1 cellular context compared by ENCODE assay signal in the genomic region with DNA sequence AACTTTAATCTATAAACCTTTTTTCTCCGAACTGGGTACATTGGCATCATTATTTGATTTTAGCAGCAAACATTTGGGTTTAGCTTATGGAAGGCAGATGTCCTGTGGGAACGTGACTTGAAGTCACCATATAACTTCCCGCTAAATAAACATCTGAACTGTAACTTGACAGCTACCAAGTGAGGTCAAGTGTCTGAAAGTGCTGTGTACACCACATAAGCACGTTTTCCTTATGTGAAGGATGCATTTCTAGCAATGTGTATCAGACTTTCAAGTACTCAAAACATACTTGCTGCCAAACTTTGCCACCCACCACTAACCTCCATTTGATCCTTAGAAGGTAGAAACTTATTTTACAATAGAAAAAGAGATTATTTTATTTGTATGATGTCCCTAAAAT.
TF ChIP-seq lines count a peak whose summit lies in the region.

No MANE protein-coding gene starts in this region.

TF ChIP-seq in HEK293, 187 proteins besides CTCF, POLR2A, EP300 and RAD21 (continued from another document and continues in another):
- TF ChIP-seq HOXC10 (CRISPR knock-in tag; IDR thresholded peaks at IDR 0.05) = no peak
- no peak for TF ChIP-seq HOXD13 (CRISPR knock-in tag; IDR thresholded peaks at IDR 0.05; ENCODE audit: borderline replicate concordance)
- 0 out of 2 replicates have a peak, but pooled peaks have one; percentile 33 for TF ChIP-seq SP7 (tag by site-specific recombination; IDR thresholded peaks at IDR 0.05)
- TF ChIP-seq, protein P1, sequence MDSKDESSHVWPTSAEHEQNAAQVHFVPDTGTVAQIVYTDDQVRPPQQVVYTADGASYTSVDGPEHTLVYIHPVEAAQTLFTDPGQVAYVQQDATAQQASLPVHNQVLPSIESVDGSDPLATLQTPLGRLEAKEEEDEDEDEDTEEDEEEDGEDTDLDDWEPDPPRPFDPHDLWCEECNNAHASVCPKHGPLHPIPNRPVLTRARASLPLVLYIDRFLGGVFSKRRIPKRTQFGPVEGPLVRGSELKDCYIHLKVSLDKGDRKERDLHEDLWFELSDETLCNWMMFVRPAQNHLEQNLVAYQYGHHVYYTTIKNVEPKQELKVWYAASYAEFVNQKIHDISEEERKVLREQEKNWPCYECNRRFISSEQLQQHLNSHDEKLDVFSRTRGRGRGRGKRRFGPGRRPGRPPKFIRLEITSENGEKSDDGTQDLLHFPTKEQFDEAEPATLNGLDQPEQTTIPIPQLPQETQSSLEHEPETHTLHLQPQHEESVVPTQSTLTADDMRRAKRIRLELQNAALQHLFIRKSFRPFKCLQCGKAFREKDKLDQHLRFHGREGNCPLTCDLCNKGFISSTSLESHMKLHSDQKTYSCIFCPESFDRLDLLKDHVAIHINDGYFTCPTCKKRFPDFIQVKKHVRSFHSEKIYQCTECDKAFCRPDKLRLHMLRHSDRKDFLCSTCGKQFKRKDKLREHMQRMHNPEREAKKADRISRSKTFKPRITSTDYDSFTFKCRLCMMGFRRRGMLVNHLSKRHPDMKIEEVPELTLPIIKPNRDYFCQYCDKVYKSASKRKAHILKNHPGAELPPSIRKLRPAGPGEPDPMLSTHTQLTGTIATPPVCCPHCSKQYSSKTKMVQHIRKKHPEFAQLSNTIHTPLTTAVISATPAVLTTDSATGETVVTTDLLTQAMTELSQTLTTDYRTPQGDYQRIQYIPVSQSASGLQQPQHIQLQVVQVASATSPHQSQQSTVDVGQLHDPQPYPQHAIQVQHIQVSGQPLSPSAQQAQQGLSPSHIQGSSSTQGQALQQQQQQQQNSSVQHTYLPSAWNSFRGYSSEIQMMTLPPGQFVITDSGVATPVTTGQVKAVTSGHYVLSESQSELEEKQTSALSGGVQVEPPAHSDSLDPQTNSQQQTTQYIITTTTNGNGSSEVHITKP (tag by site-specific recombination; IDR thresholded peaks at IDR 0.05) = 0 out of 2 replicates have a peak, but pooled peaks have one; percentile 17
- TF ChIP-seq ZNF19 (tag by site-specific recombination; IDR thresholded peaks at IDR 0.05; ENCODE audit: low read depth) = no peak
- no peak for TF ChIP-seq ZNF350 (tag by site-specific recombination; IDR thresholded peaks at IDR 0.05)
- TF ChIP-seq, protein P2, sequence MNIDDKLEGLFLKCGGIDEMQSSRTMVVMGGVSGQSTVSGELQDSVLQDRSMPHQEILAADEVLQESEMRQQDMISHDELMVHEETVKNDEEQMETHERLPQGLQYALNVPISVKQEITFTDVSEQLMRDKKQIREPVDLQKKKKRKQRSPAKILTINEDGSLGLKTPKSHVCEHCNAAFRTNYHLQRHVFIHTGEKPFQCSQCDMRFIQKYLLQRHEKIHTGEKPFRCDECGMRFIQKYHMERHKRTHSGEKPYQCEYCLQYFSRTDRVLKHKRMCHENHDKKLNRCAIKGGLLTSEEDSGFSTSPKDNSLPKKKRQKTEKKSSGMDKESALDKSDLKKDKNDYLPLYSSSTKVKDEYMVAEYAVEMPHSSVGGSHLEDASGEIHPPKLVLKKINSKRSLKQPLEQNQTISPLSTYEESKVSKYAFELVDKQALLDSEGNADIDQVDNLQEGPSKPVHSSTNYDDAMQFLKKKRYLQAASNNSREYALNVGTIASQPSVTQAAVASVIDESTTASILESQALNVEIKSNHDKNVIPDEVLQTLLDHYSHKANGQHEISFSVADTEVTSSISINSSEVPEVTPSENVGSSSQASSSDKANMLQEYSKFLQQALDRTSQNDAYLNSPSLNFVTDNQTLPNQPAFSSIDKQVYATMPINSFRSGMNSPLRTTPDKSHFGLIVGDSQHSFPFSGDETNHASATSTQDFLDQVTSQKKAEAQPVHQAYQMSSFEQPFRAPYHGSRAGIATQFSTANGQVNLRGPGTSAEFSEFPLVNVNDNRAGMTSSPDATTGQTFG (tag by site-specific recombination; IDR thresholded peaks at IDR 0.05; ENCODE audit: borderline replicate concordance) = no peak
- TF ChIP-seq ZNF184 (tag by site-specific recombination; IDR thresholded peaks at IDR 0.05) = no peak
- TF ChIP-seq ZNF624 (tag by site-specific recombination; IDR thresholded peaks at IDR 0.05) = no peak
- no peak for TF ChIP-seq ZNF37A (tag by site-specific recombination; IDR thresholded peaks at IDR 0.05)
- TF ChIP-seq KLF1 (tag by site-specific recombination; IDR thresholded peaks at IDR 0.05) = no peak
- TF ChIP-seq MYNN (tag by site-specific recombination; IDR thresholded peaks at IDR 0.05; ENCODE audit: borderline replicate concordance) = no peak
- no peak for TF ChIP-seq ZNF16 (tag by site-specific recombination; IDR thresholded peaks at IDR 0.05; ENCODE audit: low read depth)
- TF ChIP-seq, protein P3, sequence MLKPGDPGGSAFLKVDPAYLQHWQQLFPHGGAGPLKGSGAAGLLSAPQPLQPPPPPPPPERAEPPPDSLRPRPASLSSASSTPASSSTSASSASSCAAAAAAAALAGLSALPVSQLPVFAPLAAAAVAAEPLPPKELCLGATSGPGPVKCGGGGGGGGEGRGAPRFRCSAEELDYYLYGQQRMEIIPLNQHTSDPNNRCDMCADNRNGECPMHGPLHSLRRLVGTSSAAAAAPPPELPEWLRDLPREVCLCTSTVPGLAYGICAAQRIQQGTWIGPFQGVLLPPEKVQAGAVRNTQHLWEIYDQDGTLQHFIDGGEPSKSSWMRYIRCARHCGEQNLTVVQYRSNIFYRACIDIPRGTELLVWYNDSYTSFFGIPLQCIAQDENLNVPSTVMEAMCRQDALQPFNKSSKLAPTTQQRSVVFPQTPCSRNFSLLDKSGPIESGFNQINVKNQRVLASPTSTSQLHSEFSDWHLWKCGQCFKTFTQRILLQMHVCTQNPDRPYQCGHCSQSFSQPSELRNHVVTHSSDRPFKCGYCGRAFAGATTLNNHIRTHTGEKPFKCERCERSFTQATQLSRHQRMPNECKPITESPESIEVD (tag by site-specific recombination; IDR thresholded peaks at IDR 0.05) = peak; percentile 97
- no peak for TF ChIP-seq ZNF132 (tag by site-specific recombination; IDR thresholded peaks at IDR 0.05; ENCODE audit: borderline replicate concordance)
- TF ChIP-seq, protein P4, sequence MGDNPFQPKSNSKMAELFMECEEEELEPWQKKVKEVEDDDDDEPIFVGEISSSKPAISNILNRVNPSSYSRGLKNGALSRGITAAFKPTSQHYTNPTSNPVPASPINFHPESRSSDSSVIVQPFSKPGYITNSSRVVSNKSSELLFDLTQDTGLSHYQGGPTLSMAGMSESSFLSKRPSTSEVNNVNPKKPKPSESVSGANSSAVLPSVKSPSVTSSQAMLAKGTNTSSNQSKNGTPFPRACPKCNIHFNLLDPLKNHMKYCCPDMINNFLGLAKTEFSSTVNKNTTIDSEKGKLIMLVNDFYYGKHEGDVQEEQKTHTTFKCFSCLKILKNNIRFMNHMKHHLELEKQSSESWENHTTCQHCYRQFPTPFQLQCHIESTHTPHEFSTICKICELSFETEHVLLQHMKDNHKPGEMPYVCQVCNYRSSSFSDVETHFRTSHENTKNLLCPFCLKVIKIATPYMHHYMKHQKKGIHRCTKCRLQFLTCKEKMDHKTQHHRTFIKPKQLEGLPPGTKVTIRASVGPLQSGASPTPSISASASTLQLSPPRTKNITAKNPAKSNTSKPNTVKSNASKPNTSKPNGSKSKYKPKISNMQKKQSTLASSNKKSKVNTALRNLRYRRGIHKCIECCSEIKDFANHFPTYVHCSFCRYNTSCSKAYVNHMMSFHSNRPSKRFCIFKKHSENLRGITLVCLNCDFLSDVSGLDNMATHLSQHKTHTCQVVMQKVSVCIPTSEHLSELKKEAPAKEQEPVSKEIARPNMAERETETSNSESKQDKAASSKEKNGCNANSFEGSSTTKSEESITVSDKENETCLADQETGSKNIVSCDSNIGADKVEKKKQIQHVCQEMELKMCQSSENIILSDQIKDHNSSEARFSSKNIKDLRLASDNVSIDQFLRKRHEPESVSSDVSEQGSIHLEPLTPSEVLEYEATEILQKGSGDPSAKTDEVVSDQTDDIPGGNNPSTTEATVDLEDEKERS (tag by site-specific recombination; IDR thresholded peaks at IDR 0.05) = no peak
- TF ChIP-seq, protein P5, sequence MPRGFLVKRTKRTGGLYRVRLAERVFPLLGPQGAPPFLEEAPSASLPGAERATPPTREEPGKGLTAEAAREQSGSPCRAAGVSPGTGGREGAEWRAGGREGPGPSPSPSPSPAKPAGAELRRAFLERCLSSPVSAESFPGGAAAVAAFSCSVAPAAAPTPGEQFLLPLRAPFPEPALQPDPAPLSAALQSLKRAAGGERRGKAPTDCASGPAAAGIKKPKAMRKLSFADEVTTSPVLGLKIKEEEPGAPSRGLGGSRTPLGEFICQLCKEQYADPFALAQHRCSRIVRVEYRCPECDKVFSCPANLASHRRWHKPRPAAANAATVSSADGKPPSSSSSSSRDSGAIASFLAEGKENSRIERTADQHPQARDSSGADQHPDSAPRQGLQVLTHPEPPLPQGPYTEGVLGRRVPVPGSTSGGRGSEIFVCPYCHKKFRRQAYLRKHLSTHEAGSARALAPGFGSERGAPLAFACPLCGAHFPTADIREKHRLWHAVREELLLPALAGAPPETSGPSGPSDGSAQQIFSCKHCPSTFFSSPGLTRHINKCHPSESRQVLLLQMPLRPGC (tag by site-specific recombination; IDR thresholded peaks at IDR 0.05) = no peak
- TF ChIP-seq, protein P6, sequence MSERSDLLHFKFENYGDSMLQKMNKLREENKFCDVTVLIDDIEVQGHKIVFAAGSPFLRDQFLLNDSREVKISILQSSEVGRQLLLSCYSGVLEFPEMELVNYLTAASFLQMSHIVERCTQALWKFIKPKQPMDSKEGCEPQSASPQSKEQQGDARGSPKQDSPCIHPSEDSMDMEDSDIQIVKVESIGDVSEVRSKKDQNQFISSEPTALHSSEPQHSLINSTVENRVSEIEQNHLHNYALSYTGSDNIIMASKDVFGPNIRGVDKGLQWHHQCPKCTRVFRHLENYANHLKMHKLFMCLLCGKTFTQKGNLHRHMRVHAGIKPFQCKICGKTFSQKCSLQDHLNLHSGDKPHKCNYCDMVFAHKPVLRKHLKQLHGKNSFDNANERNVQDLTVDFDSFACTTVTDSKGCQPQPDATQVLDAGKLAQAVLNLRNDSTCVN (tag by site-specific recombination; optimal IDR thresholded peaks at IDR 0.05) = no peak
- TF ChIP-seq ZNF366 (tag by site-specific recombination; conservative IDR thresholded peaks at IDR 0.05) = no peak
- no peak for TF ChIP-seq GLIS2 (tag by site-specific recombination; IDR thresholded peaks at IDR 0.05)
- TF ChIP-seq ZNF670 (tag by site-specific recombination; IDR thresholded peaks at IDR 0.05; ENCODE audit: low read depth) = no peak
- no peak for TF ChIP-seq SCRT2 (tag by site-specific recombination; IDR thresholded peaks at IDR 0.05)
- no peak for TF ChIP-seq ZBTB17 (tag by site-specific recombination; IDR thresholded peaks at IDR 0.05)
- TF ChIP-seq, protein P7, sequence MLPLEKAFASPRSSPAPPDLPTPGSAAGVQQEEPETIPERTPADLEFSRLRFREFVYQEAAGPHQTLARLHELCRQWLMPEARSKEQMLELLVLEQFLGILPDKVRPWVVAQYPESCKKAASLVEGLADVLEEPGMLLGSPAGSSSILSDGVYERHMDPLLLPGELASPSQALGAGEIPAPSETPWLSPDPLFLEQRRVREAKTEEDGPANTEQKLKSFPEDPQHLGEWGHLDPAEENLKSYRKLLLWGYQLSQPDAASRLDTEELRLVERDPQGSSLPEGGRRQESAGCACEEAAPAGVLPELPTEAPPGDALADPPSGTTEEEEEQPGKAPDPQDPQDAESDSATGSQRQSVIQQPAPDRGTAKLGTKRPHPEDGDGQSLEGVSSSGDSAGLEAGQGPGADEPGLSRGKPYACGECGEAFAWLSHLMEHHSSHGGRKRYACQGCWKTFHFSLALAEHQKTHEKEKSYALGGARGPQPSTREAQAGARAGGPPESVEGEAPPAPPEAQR (tag by site-specific recombination; IDR thresholded peaks at IDR 0.05) = no peak
- TF ChIP-seq GLI4 (tag by site-specific recombination; IDR thresholded peaks at IDR 0.05) = no peak
- peak; percentile 63; the same call in 1 of the 2 replicates for TF ChIP-seq ZNF10 (tag by site-specific recombination; IDR thresholded peaks at IDR 0.05)
- no peak for TF ChIP-seq ZNF211 (tag by site-specific recombination; IDR thresholded peaks at IDR 0.05; ENCODE audit: low read depth)
- no peak for TF ChIP-seq ZNF791 (tag by site-specific recombination; IDR thresholded peaks at IDR 0.05)
- TF ChIP-seq ZXDB (tag by site-specific recombination; IDR thresholded peaks at IDR 0.05) = peak; percentile 58; the same call in 1 of the 2 replicates
- no peak for TF ChIP-seq ZNF239 (tag by site-specific recombination; IDR thresholded peaks at IDR 0.05)
- TF ChIP-seq, protein P8, sequence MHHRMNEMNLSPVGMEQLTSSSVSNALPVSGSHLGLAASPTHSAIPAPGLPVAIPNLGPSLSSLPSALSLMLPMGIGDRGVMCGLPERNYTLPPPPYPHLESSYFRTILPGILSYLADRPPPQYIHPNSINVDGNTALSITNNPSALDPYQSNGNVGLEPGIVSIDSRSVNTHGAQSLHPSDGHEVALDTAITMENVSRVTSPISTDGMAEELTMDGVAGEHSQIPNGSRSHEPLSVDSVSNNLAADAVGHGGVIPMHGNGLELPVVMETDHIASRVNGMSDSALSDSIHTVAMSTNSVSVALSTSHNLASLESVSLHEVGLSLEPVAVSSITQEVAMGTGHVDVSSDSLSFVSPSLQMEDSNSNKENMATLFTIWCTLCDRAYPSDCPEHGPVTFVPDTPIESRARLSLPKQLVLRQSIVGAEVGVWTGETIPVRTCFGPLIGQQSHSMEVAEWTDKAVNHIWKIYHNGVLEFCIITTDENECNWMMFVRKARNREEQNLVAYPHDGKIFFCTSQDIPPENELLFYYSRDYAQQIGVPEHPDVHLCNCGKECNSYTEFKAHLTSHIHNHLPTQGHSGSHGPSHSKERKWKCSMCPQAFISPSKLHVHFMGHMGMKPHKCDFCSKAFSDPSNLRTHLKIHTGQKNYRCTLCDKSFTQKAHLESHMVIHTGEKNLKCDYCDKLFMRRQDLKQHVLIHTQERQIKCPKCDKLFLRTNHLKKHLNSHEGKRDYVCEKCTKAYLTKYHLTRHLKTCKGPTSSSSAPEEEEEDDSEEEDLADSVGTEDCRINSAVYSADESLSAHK (tag by site-specific recombination; IDR thresholded peaks at IDR 0.05) = peak; percentile 59
- no peak for TF ChIP-seq SALL2 (tag by site-specific recombination; IDR thresholded peaks at IDR 0.05; ENCODE audit: borderline replicate concordance)
- TF ChIP-seq, protein P9, sequence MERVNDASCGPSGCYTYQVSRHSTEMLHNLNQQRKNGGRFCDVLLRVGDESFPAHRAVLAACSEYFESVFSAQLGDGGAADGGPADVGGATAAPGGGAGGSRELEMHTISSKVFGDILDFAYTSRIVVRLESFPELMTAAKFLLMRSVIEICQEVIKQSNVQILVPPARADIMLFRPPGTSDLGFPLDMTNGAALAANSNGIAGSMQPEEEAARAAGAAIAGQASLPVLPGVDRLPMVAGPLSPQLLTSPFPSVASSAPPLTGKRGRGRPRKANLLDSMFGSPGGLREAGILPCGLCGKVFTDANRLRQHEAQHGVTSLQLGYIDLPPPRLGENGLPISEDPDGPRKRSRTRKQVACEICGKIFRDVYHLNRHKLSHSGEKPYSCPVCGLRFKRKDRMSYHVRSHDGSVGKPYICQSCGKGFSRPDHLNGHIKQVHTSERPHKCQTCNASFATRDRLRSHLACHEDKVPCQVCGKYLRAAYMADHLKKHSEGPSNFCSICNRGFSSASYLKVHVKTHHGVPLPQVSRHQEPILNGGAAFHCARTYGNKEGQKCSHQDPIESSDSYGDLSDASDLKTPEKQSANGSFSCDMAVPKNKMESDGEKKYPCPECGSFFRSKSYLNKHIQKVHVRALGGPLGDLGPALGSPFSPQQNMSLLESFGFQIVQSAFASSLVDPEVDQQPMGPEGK (tag by site-specific recombination; IDR thresholded peaks at IDR 0.05) = no peak
- TF ChIP-seq ZNF585B (tag by site-specific recombination; IDR thresholded peaks at IDR 0.05) = no peak
- TF ChIP-seq ZNF610 (tag by site-specific recombination; IDR thresholded peaks at IDR 0.05; ENCODE audit: borderline replicate concordance) = 0 out of 2 replicates have a peak, but pooled peaks have one; percentile 46
- TF ChIP-seq ZEB2 (tag by site-specific recombination; IDR thresholded peaks at IDR 0.05) = peak; percentile 58; the same call in 1 of the 2 replicates
